Comparison of ENCODE assay signal across 8 cellular contexts in genomic region chr11:5684627-5685362, GRCh38. TPM values are rescaled to one million over a fixed set of nuclear protein-coding genes. Genes with fewer than 3 reads are reported as not detected.
A peak's percentile ranks its signal among the peaks of the same experiment; 100 is the strongest.
DNase-seq lines count a peak whose midpoint lies in the region; ATAC-seq, FAIRE-seq and TF ChIP-seq lines count a peak whose summit lies in the region.

TRIM5 (minus strand) TSS chr11:5685074; CDS start chr11:5680177, 4,897 bp downstream.

- H3K27ac Mint-ChIP-seq in mesothelial cell of epicardium = peak within 1 kb of the TSS; percentile 100

- H3K4me1 Mint-ChIP-seq in mesothelial cell of epicardium = peaks cover 32% of the 10 kb centered on the region

- DNase-seq in NOMO-1 treated with DMSO at 0.1 percent for 48 hours (lab: John Stamatoyannopoulos, UW; ENCODE audit: unreplicated experiment) (peak; percentile 79), mesothelial cell of epicardium (ENCODE audit: low spot score in 2 of 2, unreplicated experiment in 2 of 2) (peak; percentile 65 to 84), middle frontal gyrus (ENCODE audit: extremely low spot score, low spot score) (no peak)
- DNase-seq in activated CD8-positive, alpha-beta memory T cell treated with anti-CD3 and anti-CD28 coated beads, Interleukin-2, amount 50 U/mL, for 1 hour (ENCODE audit: extremely low read depth) = peak; percentile 68
- peak; percentile 51 to 66 for DNase-seq in stimulated activated CD8-positive, alpha-beta memory T cell treated with anti-CD3 and anti-CD28 coated beads, Interleukin-2, amount 100 ng/mL, for 1 hour (ENCODE audit: low read depth in 2 of 2)

- no peaks in the 10 kb centered on the region for H3K9me3 Mint-ChIP-seq in mesothelial cell of epicardium

- no peak for TF ChIP-seq CTCF in mesothelial cell of epicardium (IDR thresholded peaks at IDR 0.05; ENCODE audit: unreplicated experiment)

- peak; percentile 80 for FAIRE-seq in endometrium (lab: Jason Lieb, UNC)

- peak; percentile 54 for ATAC-seq in GM18499 (IDR thresholded peaks at IDR 0.05; ENCODE audit: insufficient read depth, unreplicated experiment)
- peak; percentile 76 for ATAC-seq in HG02852 (IDR thresholded peaks at IDR 0.05; ENCODE audit: unreplicated experiment)

- H3K4me3 Mint-ChIP-seq in mesothelial cell of epicardium = peak within 1 kb of the TSS; percentile 90

- H3K27me3 Mint-ChIP-seq in mesothelial cell of epicardium (ENCODE audit: low read depth) = no peaks in the 10 kb centered on the region

- peaks cover 20% of the 10 kb centered on the region for H3K36me3 Mint-ChIP-seq in mesothelial cell of epicardium

RNA-seq across cellular contexts. Expression of gene TRIM5, which starts in this region (rescaled TPM):
- 67.0 to 74.0 TPM (median 68.5 TPM) in 3 replicates for total RNA-seq in mesothelial cell of epicardium
